17 cellular contexts compared by ENCODE assay signal in the genomic region with DNA sequence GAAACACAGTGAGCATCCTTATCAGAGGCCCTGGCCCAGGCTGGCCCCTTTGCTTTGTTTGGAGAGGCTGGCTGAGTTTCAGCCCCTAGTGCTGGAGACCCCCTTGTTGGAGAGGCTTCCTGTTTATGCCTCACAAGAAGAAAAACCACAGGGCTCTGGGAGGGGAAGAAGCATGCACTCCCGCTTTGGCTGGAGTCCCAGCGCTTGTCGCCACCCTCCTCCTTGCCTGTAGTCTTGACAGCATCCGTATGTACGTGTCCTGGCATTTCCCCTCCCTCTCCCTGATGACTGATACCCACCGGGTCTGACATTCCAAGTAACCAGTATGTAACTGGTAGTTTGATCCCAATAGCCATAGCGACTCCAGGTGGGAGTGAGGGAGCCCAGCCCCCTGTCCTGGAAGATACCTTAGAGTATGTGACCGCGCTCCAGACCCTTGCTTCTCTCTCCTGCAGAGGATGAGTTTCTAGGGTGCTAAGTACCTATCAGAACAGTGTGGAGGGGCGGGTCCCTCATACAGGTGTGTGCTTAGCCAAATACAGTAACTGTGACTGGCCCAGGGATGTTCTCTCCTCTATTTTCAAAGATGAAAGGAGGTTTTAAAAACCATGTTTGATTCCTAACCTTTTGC. TPM values are rescaled to one million over a fixed set of nuclear protein-coding genes. Genes with fewer than 3 reads are reported as not detected.
DNase-seq lines count a peak whose midpoint lies in the region; ATAC-seq, FAIRE-seq and TF ChIP-seq lines count a peak whose summit lies in the region.
"Had no signal": no experiment of that assay in that cellular context is flagged by ENCODE, and none has a peak within 500 bp of the region (broad histone marks: within the 10 kb centered on the region; RNA-seq: fewer than 3 reads in every experiment).

No MANE protein-coding gene starts in this region.

- intact Hi-C loops in K562 (cut with micrococcal nuclease): no loop called here
- intact Hi-C loops in prostate gland (cut with DNase I): no loop called here

- POLR2A ChIA-PET in K562 (lab: Yijun Ruan, JAX): interaction anchor here (1.0 to 1.4 kb wide), 2 partner anchors 15 to 18 kb away, joined by 4 to 6 read pairs; no protein-coding TSS in a partner anchor

- H3K27ac Mint-ChIP-seq in activated CD8-positive, alpha-beta memory T cell treated with anti-CD3 and anti-CD28 coated beads, Interleukin-2, amount 10 ng/mL, durations not matched to agents 7 days and 5 days: peak overlapping the region; percentile 87
- peak overlapping the region; percentile 86 for H3K27ac Mint-ChIP-seq in neural progenitor cell

- H3K4me1 ChIP-seq in K562 (replicated peaks in 1 of 2; ENCODE audit: control insufficient read depth in 2 of 2, insufficient read depth in 2 of 2, low read length in 2 of 2) (peaks cover 0 to 10% of the 10 kb centered on the region in 2 experiments; a peak in 2 of 5 replicates), neural progenitor cell (no peaks in the 10 kb centered on the region), Karpas-422 (ENCODE audit: low read length) (peaks cover 4% of the 10 kb centered on the region), prostate gland (replicated peaks) (no peaks in the 10 kb centered on the region)
- H3K4me1 ChIP-seq: uterus had no signal

- no peaks in the 10 kb centered on the region for H3K9me1 ChIP-seq in K562 (ENCODE audit: control insufficient read depth, insufficient read depth, low read length)

- H3K9me3 ChIP-seq in K562 (replicated peaks; ENCODE audit: control insufficient read depth, insufficient read depth, low read depth, low read length): no peaks in the 10 kb centered on the region
- no peaks in the 10 kb centered on the region for H3K9me3 ChIP-seq in neural progenitor cell (ENCODE audit: low read depth)
- H3K9me3 ChIP-seq in Karpas-422 (ENCODE audit: low read length): no peaks in the 10 kb centered on the region
- H3K9me3 ChIP-seq in prostate gland: no peaks in the 10 kb centered on the region
- H3K9me3 ChIP-seq: uterus had no signal

- no peak for TF ChIP-seq EP300 in K562 (IDR thresholded peaks at IDR 0.05; ENCODE audit: low read length)

- no peaks in the 10 kb centered on the region for H3F3A ChIP-seq in neural progenitor cell (ENCODE audit: low read depth)

- H3K27ac ChIP-seq in K562 (ENCODE audit: extremely low read depth, low read depth, low read length) (no peak overlapping the region), neural progenitor cell (no peak overlapping the region), Karpas-422 (ENCODE audit: low read length) (no peak overlapping the region), prostate gland (no peak overlapping the region)
- H3K27ac ChIP-seq: uterus had no signal

- no peaks in the 10 kb centered on the region for H3K27me3 Mint-ChIP-seq in activated CD8-positive, alpha-beta memory T cell treated with anti-CD3 and anti-CD28 coated beads, Interleukin-2, amount 10 ng/mL, durations not matched to agents 7 days and 5 days
- peaks cover 4% of the 10 kb centered on the region for H3K27me3 Mint-ChIP-seq in neural progenitor cell (ENCODE audit: insufficient read depth, low read depth)

- H3K27me3 ChIP-seq in K562 (ENCODE audit: control insufficient read depth in 2 of 2, insufficient read depth in 2 of 2, low read length in 2 of 2) (peaks cover 42 to 71% of the 10 kb centered on the region in 2 experiments), neural progenitor cell (no peaks in the 10 kb centered on the region), Karpas-422 (ENCODE audit: low read length) (no peaks in the 10 kb centered on the region), prostate gland (replicated peaks; ENCODE audit: insufficient read depth) (no peaks in the 10 kb centered on the region)
- H3K27me3 ChIP-seq: uterus had no signal

- peaks cover 89% of the 10 kb centered on the region for H3K4me1 Mint-ChIP-seq in activated CD8-positive, alpha-beta memory T cell treated with anti-CD3 and anti-CD28 coated beads, Interleukin-2, amount 10 ng/mL, durations not matched to agents 7 days and 5 days
- peaks cover 5% of the 10 kb centered on the region for H3K4me1 Mint-ChIP-seq in neural progenitor cell

- H3K4me2 ChIP-seq in K562 (ENCODE audit: insufficient read depth, low read length) (no peak overlapping the region), neural progenitor cell (no peak overlapping the region), Karpas-422 (ENCODE audit: low read depth, low read length, poor library complexity, severe bottlenecking) (no peak overlapping the region)

- WGBS in K562 (ENCODE audit: insufficient coverage, low coverage, missing lambda C conversion rate): 8% methylated on average over 10 of the region's 10 CpGs
- 38% methylated on average over 10 of the region's 10 CpGs for WGBS in prostate gland

- BruUV-seq in K562 (replicated peaks; lab: Mats Ljungman, UMichigan): no TSS peak

- peaks cover 29% of the 10 kb centered on the region for H4K20me1 ChIP-seq in K562 (replicated peaks; ENCODE audit: control insufficient read depth, insufficient read depth, low read length)
- no peaks in the 10 kb centered on the region for H4K20me1 ChIP-seq in neural progenitor cell (ENCODE audit: low read depth)
- no peaks in the 10 kb centered on the region for H4K20me1 ChIP-seq in Karpas-422 (ENCODE audit: insufficient read depth, low read depth, low read length)

- FAIRE-seq in K562 (lab: Jason Lieb, UNC): no peak

- TF ChIP-seq CTCF in K562 (IDR thresholded peaks at IDR 0.05 in 2 of 3, conservative IDR thresholded peaks at IDR 0.05 in 1 of 3; ENCODE audit: insufficient read depth in 2 of 3, low read depth in 1 of 3, low read length in 3 of 3) (no peak), neural progenitor cell (IDR thresholded peaks at IDR 0.05) (no peak), prostate gland (IDR thresholded peaks at IDR 0.05) (no peak)

- TF ChIP-seq RAD21 in K562 (CRISPR knock-in tag; conservative IDR thresholded peaks at IDR 0.05 in 1 of 2, IDR thresholded peaks at IDR 0.05 in 1 of 2): no peak

- no peak for DNase-seq in activated CD8-positive, alpha-beta memory T cell treated with anti-CD3 and anti-CD28 coated beads, Interleukin-2, amount 10 ng/mL, durations not matched to agents 7 days and 5 days
- DNase-seq in activated CD8-positive, alpha-beta memory T cell treated with anti-CD3 and anti-CD28 coated beads for 24 hours: no peak
- peak; percentile 55 to 73 for DNase-seq in NCI-H526 (lab: John Stamatoyannopoulos, UW)
- no peak for DNase-seq in K562 (ENCODE audit: extremely low read depth in 1 of 4, low spot score in 3 of 4)
- no peak for DNase-seq in neural progenitor cell (ENCODE audit: low spot score)
- DNase-seq in Karpas-422: no peak
- DNase-seq in prostate gland (ENCODE audit: low spot score): no peak
- DNase-seq in ecto neural progenitor cell (ENCODE audit: low spot score): no peak
- DNase-seq: ACHN, GOT3, hippocampal formation, mesendoderm, MM.1S, NCI-H748 treated with DMSO at 0.1 percent for 48 hours, retina, SW 1271 had no signal

- no peaks in the 10 kb centered on the region for H3K9me3 Mint-ChIP-seq in activated CD8-positive, alpha-beta memory T cell treated with anti-CD3 and anti-CD28 coated beads, Interleukin-2, amount 10 ng/mL, durations not matched to agents 7 days and 5 days (ENCODE audit: low read depth)
- no peaks in the 10 kb centered on the region for H3K9me3 Mint-ChIP-seq in neural progenitor cell

- CTCF ChIA-PET in activated CD8-positive, alpha-beta memory T cell treated with anti-CD3 and anti-CD28 coated beads, Interleukin-2, amount 10 ng/mL, durations not matched to agents 7 days and 5 days (lab: Charles Lee): no interaction called here
- CTCF ChIA-PET in K562 (lab: Yijun Ruan, JAX; ENCODE audit: low intra/inter-chr PET ratio): no interaction called here

- in situ Hi-C loops in K562 (cut with MboI): loop anchor here (25.0 kb wide), 1 partner anchor 170 kb away; no protein-coding TSS in a partner anchor

- H3K9ac ChIP-seq in K562 (ENCODE audit: insufficient read depth in 1 of 2, low read depth in 2 of 2, low read length in 2 of 2) (no peak overlapping the region), neural progenitor cell (no peak overlapping the region), Karpas-422 (ENCODE audit: low read length) (no peak overlapping the region)

- TF ChIP-seq POLR2A in K562 (conservative IDR thresholded peaks at IDR 0.05): no peak
- no peak for TF ChIP-seq POLR2A in prostate gland (IDR thresholded peaks at IDR 0.05)

- H3K36me3 ChIP-seq in K562 (ENCODE audit: control insufficient read depth, insufficient read depth, low read length): no peaks in the 10 kb centered on the region
- H3K36me3 ChIP-seq in neural progenitor cell: no peaks in the 10 kb centered on the region
- no peaks in the 10 kb centered on the region for H3K36me3 ChIP-seq in Karpas-422 (ENCODE audit: insufficient read depth, low read length)
- peaks cover 5% of the 10 kb centered on the region in 2 donors for H3K36me3 ChIP-seq in prostate gland
- H3K36me3 ChIP-seq: uterus had no signal

- no peak overlapping the region for H2AFZ ChIP-seq in K562 (ENCODE audit: low read depth, low read length)
- H2AFZ ChIP-seq in neural progenitor cell (replicated peaks): no peak overlapping the region
- no peak overlapping the region for H2AFZ ChIP-seq in Karpas-422 (ENCODE audit: low read length)

- no peak overlapping the region for H3K4me3 Mint-ChIP-seq in activated CD8-positive, alpha-beta memory T cell treated with anti-CD3 and anti-CD28 coated beads, Interleukin-2, amount 10 ng/mL, durations not matched to agents 7 days and 5 days
- no peak overlapping the region for H3K4me3 Mint-ChIP-seq in neural progenitor cell

- H3K4me3 ChIP-seq in K562 (no peak overlapping the region), neural progenitor cell (no peak overlapping the region), Karpas-422 (ENCODE audit: low read length) (no peak overlapping the region), prostate gland (no peak overlapping the region)
- H3K4me3 ChIP-seq: uterus had no signal

- H3K9me2 ChIP-seq in Karpas-422 (replicated peaks; ENCODE audit: insufficient read depth, low read length): no peaks in the 10 kb centered on the region

- peaks cover 9% of the 10 kb centered on the region for H3K36me3 Mint-ChIP-seq in activated CD8-positive, alpha-beta memory T cell treated with anti-CD3 and anti-CD28 coated beads, Interleukin-2, amount 10 ng/mL, durations not matched to agents 7 days and 5 days
- peaks cover 7% of the 10 kb centered on the region for H3K36me3 Mint-ChIP-seq in neural progenitor cell

- H3K79me2 ChIP-seq in K562 (ENCODE audit: control insufficient read depth, insufficient read depth, low read length) (no peaks in the 10 kb centered on the region), neural progenitor cell (ENCODE audit: low read depth) (no peaks in the 10 kb centered on the region), Karpas-422 (ENCODE audit: low read length) (no peaks in the 10 kb centered on the region)

- ATAC-seq in activated CD8-positive, alpha-beta memory T cell treated with anti-CD3 and anti-CD28 coated beads, Interleukin-2, amount 10 ng/mL, durations not matched to agents 7 days and 5 days: no peak
- ATAC-seq in K562: no peak

RNA-seq across cellular contexts. Expression of a gene that starts 6.8 kb away (rescaled TPM):
- 10 to 100 TPM; 63.1 to 71.3 TPM for total RNA-seq in activated CD8-positive, alpha-beta memory T cell treated with anti-CD3 and anti-CD28 coated beads, Interleukin-2, amount 10 ng/mL, durations not matched to agents 7 days and 5 days
- 4.1 and 8.3 TPM in 2 replicates for total RNA-seq in K562 (2011; cell fraction: chromatin; rRNA removed; ENCODE audit: low replicate concordance)
- 11.3 and 12.5 TPM in 2 replicates for total RNA-seq in K562 (2011; cell fraction: nucleolus; rRNA removed)
- 10.7 and 14.9 TPM in 2 replicates for total RNA-seq in K562 (2011; cell fraction: nucleoplasm; rRNA removed)
- total RNA-seq in K562 (2014; rRNA removed) (15.2 and 20.7 TPM in 2 replicates), K562 (2014; rRNA removed; fragmentation: Illumina TruSeq; extraction: Trizol) (4.0 and 4.7 TPM in 2 replicates), K562 (2015; rRNA removed; fragmentation: Illumina TruSeq; extraction: Trizol) (11.8 and 13.3 TPM in 2 replicates), K562 (2021) (17.8 and 18.5 TPM in 2 replicates), neural progenitor cell (ENCODE audit: low replicate concordance) (14.6 and 45.2 TPM in 2 replicates), prostate gland (10 to 100 TPM; 67.3 to 95.3 TPM)
- polyA plus RNA-seq in K562 (2011; rRNA removed) (7.1 and 16.0 TPM in 2 replicates), K562 (2014; fragmentation: Illumina TruSeq; extraction: Trizol) (12.8 and 17.0 TPM in 2 replicates), K562 (2014; fragmentation: Nextera tagmentation; extraction: Ambion mirVana) (under 1 TPM; 0.55 to 0.63 TPM), K562 (2014; rRNA removed) (10.9 and 14.4 TPM in 2 replicates)
- polyA plus RNA-seq in K562 (2011; cell fraction: cytosol; rRNA removed): 33.4 and 58.2 TPM in 2 replicates
- polyA plus RNA-seq in K562 (2011; cell fraction: nucleus; rRNA removed): 12.9 and 16.7 TPM in 2 replicates
- 19.5 and 22.0 TPM in 2 replicates for polyA plus RNA-seq in K562 (2012)
- 4.0 and 5.8 TPM in 2 replicates for polyA minus RNA-seq in K562 (2011; rRNA and poly(A)+ RNA removed)
- 11.0 and 19.7 TPM in 2 replicates for polyA minus RNA-seq in K562 (2011; cell fraction: cytosol; rRNA and poly(A)+ RNA removed)
- 2.6 and 8.4 TPM in 2 replicates for polyA minus RNA-seq in K562 (2011; cell fraction: nucleus; rRNA and poly(A)+ RNA removed)
- total RNA-seq in Karpas-422 (2014; rRNA removed; shearing (Covaris generic); ENCODE audit: low replicate concordance): 14.1 and 17.7 TPM in 2 replicates

RNA-seq across cellular contexts. Expression of a gene that starts 28.8 kb away (rescaled TPM):
- 10 to 100 TPM; 23.1 to 24.8 TPM for total RNA-seq in activated CD8-positive, alpha-beta memory T cell treated with anti-CD3 and anti-CD28 coated beads, Interleukin-2, amount 10 ng/mL, durations not matched to agents 7 days and 5 days
- total RNA-seq in K562 (2011; cell fraction: chromatin; rRNA removed; ENCODE audit: low replicate concordance): 9.2 and 11.5 TPM in 2 replicates
- total RNA-seq in K562 (2011; cell fraction: nucleolus; rRNA removed): 5.3 and 7.7 TPM in 2 replicates
- 6.3 and 11.7 TPM in 2 replicates for total RNA-seq in K562 (2011; cell fraction: nucleoplasm; rRNA removed)
- total RNA-seq in K562 (2014; rRNA removed): 1.8 and 3.1 TPM in 2 replicates
- total RNA-seq in K562 (2014; rRNA removed; fragmentation: Illumina TruSeq; extraction: Trizol): 2.2 and 2.5 TPM in 2 replicates
- 3.4 and 3.9 TPM in 2 replicates for total RNA-seq in K562 (2015; rRNA removed; fragmentation: Illumina TruSeq; extraction: Trizol)
- total RNA-seq in K562 (2021): 1.8 and 3.2 TPM in 2 replicates
- polyA plus RNA-seq in K562 (2011; rRNA removed): 3.6 and 9.5 TPM in 2 replicates
- 1.7 and 5.3 TPM in 2 replicates for polyA plus RNA-seq in K562 (2011; cell fraction: cytosol; rRNA removed)
- 21.4 and 31.5 TPM in 2 replicates for polyA plus RNA-seq in K562 (2011; cell fraction: nucleus; rRNA removed)
- polyA plus RNA-seq in K562 (2012): 1.7 and 8.3 TPM in 2 replicates
- polyA plus RNA-seq in K562 (2014; fragmentation: Illumina TruSeq; extraction: Trizol): 1.8 TPM in 2 replicates
- 1 to 10 TPM; 1.1 to 1.5 TPM for polyA plus RNA-seq in K562 (2014; fragmentation: Nextera tagmentation; extraction: Ambion mirVana)
- 2.4 and 2.6 TPM in 2 replicates for polyA plus RNA-seq in K562 (2014; rRNA removed)
- 1.8 and 7.0 TPM in 2 replicates for polyA minus RNA-seq in K562 (2011; rRNA and poly(A)+ RNA removed)
- 2.5 and 2.8 TPM in 2 replicates for polyA minus RNA-seq in K562 (2011; cell fraction: cytosol; rRNA and poly(A)+ RNA removed)
- polyA minus RNA-seq in K562 (2011; cell fraction: nucleus; rRNA and poly(A)+ RNA removed): 8.2 and 30.1 TPM in 2 replicates
- 5.9 and 12.6 TPM in 2 replicates for total RNA-seq in neural progenitor cell (ENCODE audit: low replicate concordance)
- total RNA-seq in Karpas-422 (2014; rRNA removed; shearing (Covaris generic); ENCODE audit: low replicate concordance): 9.2 and 12.2 TPM in 2 replicates
- 10 to 100 TPM; 19.8 to 25.4 TPM for total RNA-seq in prostate gland

Comparison
In these comparisons a context has a peak if more than half of its experiments do, and no peak if none do; other contexts are left out.
1. DNase-seq: peak in NCI-H526 (2 of 2); none in activated CD8-positive, alpha-beta memory T cell treated with anti-CD3 and anti-CD28 coated beads, Interleukin-2, amount 10 ng/mL, durations not matched to agents 7 days and 5 days (single experiment), activated CD8-positive, alpha-beta memory T cell treated with anti-CD3 and anti-CD28 coated beads for 24 hours (single experiment), K562 (0 of 4), neural progenitor cell (single experiment), Karpas-422 (single experiment), prostate gland (single experiment) and ecto neural progenitor cell (single experiment).